Comparison of ENCODE assay signal across 26 cellular contexts in the genomic region with DNA sequence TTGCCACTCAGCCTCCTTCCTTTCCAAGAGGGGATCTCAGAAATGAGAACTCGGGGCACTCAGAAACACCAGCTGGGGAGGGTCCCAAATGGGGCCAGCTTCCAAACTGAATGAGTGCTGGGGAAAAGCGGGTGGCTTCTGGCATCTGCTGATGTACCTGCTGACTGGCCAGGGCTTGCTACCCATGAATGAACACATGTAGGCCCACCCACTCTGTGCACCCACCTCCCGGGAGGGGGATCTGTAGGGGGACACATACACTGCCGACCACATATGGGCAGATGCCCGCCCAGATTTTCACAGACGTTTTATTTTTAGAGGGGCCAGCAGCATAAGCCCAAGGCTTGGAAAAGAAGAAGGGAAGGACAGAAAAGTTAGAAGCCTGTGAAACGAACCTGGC. TPM values are rescaled to one million over a fixed set of nuclear protein-coding genes. Genes with fewer than 3 reads are reported as not detected.
A peak's percentile ranks its signal among the peaks of the same experiment; 100 is the strongest.
DNase-seq lines count a peak whose midpoint lies in the region; TF ChIP-seq lines count a peak whose summit lies in the region.
"Had no signal": no experiment of that assay in that cellular context is flagged by ENCODE, and none has a peak within 500 bp of the region (broad histone marks: within the 10 kb centered on the region; RNA-seq: fewer than 3 reads in every experiment).

No MANE protein-coding gene starts in this region.

- H3K79me2 ChIP-seq in fibroblast of lung (ENCODE audit: control insufficient read depth, insufficient read depth, low read length), result peaks cover 21% of the 10 kb centered on the region

- H3K4me1 ChIP-seq in A673 (ENCODE audit: insufficient read depth, low read length, poor library complexity, severe bottlenecking), result peaks cover 53% of the 10 kb centered on the region
- peaks cover 30% of the 10 kb centered on the region for H3K4me1 ChIP-seq in fibroblast of lung (ENCODE audit: control insufficient read depth, extremely low read depth, insufficient read depth, low read length)
- H3K4me1 ChIP-seq in tibial nerve, result peaks cover 0 to 47% (median 4%) of the 10 kb centered on the region in 4 donors
- H3K4me1 ChIP-seq: BLaER1 had no signal

- H3K4me1 Mint-ChIP-seq in HFFc6 (ENCODE audit: low read depth) (peaks cover 66% of the 10 kb centered on the region), progenitor cell of endocrine pancreas (ENCODE audit: low read depth) (peaks cover 2% of the 10 kb centered on the region)
- H3K4me1 Mint-ChIP-seq: stimulated activated effector memory CD8-positive, alpha-beta T cell treated with anti-CD3 and anti-CD28 coated beads, Interleukin-12 subunit alpha, Interleukin-12 subunit beta, amount 100 ng/mL, for 72 hours had no signal

- H3K27ac ChIP-seq in A673 (ENCODE audit: low read depth, low read length, poor library complexity, severe bottlenecking), result peak overlapping the region; percentile 95
- peak overlapping the region; percentile 73 for H3K27ac ChIP-seq in fibroblast of lung (ENCODE audit: insufficient read depth, low read length)
- H3K27ac ChIP-seq in tibial nerve, result peak overlapping the region in 2 of 4 donors; percentile 64 to 77
- H3K27ac ChIP-seq: BLaER1, colonic mucosa, left ventricle myocardium inferior, PC-9 had no signal

- peak overlapping the region; percentile 75 for H3K4me3 ChIP-seq in A673 (ENCODE audit: low read depth, low read length, poor library complexity, severe bottlenecking)
- peak overlapping the region in 3 of 4 experiments; percentile 6 to 40 (median 8) for H3K4me3 ChIP-seq in fibroblast of lung (replicated peaks in 1 of 4; ENCODE audit: control extremely low read depth in 1 of 4, insufficient read depth in 1 of 4, low read depth in 3 of 4, low read length in 4 of 4)
- peak overlapping the region in 1 of 4 donors; percentile 10 for H3K4me3 ChIP-seq in tibial nerve
- H3K4me3 ChIP-seq in foreskin fibroblast (ENCODE audit: low read depth in 1 of 2, low read length in 2 of 2), result no peak overlapping the region
- H3K4me3 ChIP-seq: BLaER1, colonic mucosa, left ventricle myocardium inferior, PC-9 had no signal

- TF ChIP-seq CTCF in A673 (conservative IDR thresholded peaks at IDR 0.05; ENCODE audit: low read depth, low read length), result no peak
- TF ChIP-seq CTCF in HFFc6 (IDR thresholded peaks at IDR 0.05), result no peak
- TF ChIP-seq CTCF in fibroblast of lung (conservative IDR thresholded peaks at IDR 0.05 in 1 of 2, IDR thresholded peaks at IDR 0.05 in 1 of 2; ENCODE audit: low read depth in 1 of 2, low read length in 2 of 2), result no peak
- TF ChIP-seq CTCF in progenitor cell of endocrine pancreas (IDR thresholded peaks at IDR 0.05; ENCODE audit: unreplicated experiment), result no peak
- no peak for TF ChIP-seq CTCF in tibial nerve (IDR thresholded peaks at IDR 0.05)
- no peak for TF ChIP-seq CTCF in foreskin fibroblast (IDR thresholded peaks at IDR 0.05; ENCODE audit: low read depth, low read length)

- BruUV-seq in A673 (replicated peaks; lab: Mats Ljungman, UMichigan), result no TSS peak

- DNase-seq in A673 (ENCODE audit: low spot score), result no peak
- no peak for DNase-seq in HFFc6
- no peak for DNase-seq in fibroblast of lung (ENCODE audit: low read depth in 2 of 2)
- DNase-seq in progenitor cell of endocrine pancreas (ENCODE audit: low spot score, unreplicated experiment), result no peak
- no peak for DNase-seq in tibial nerve (ENCODE audit: low spot score in 2 of 2)
- DNase-seq in NCI-H82 (lab: John Stamatoyannopoulos, UW), result no peak
- no peak for DNase-seq in foreskin fibroblast
- DNase-seq: ACHN; activated CD4-positive, alpha-beta T cell treated with anti-CD3 and anti-CD28 coated beads for 1 hour; activated CD8-positive, alpha-beta T cell treated with anti-CD3 and anti-CD28 coated beads for 36 hours; colonic mucosa; DMS79; effector CD8-positive, alpha-beta T cell; GDM1; left ventricle myocardium inferior; NCI-H2029 treated with DMSO at 0.1 percent for 48 hours; NCI-H526; NK-92 treated with Interleukin-12 subunit alpha and Interleukin-12 subunit beta, amount 100 ng/mL, for 24 hours; PC-9; Right ventricle myocardium superior had no signal

- H3K9ac ChIP-seq in fibroblast of lung (ENCODE audit: insufficient read depth, low read length), result no peak overlapping the region
- H3K9ac ChIP-seq: BLaER1 had no signal

- TF ChIP-seq EP300 in tibial nerve (IDR thresholded peaks at IDR 0.05), result no peak

- H3K27me3 Mint-ChIP-seq in HFFc6 (ENCODE audit: insufficient read depth) (peaks cover 1% of the 10 kb centered on the region), progenitor cell of endocrine pancreas (peaks cover 85% of the 10 kb centered on the region)

- H3K27me3 ChIP-seq in A673 (replicated peaks; ENCODE audit: insufficient read depth, low read depth, low read length, poor library complexity), result no peaks in the 10 kb centered on the region
- peaks cover 3% of the 10 kb centered on the region for H3K27me3 ChIP-seq in fibroblast of lung (ENCODE audit: control insufficient read depth, insufficient read depth, low read length)
- H3K27me3 ChIP-seq in tibial nerve, result peaks cover 0 to 18% of the 10 kb centered on the region in 2 donors

- CTCF ChIA-PET in A673 (lab: Charles Lee), result no interaction called here

- H3K9me3 ChIP-seq in A673 (ENCODE audit: low read depth, low read length, poor library complexity, severe bottlenecking) (no peaks in the 10 kb centered on the region), fibroblast of lung (ENCODE audit: control insufficient read depth, insufficient read depth, low read depth, low read length) (no peaks in the 10 kb centered on the region), tibial nerve (no peaks in the 10 kb centered on the region)
- H3K9me3 ChIP-seq: colonic mucosa, left ventricle myocardium inferior had no signal

- no peak overlapping the region for H2AFZ ChIP-seq in fibroblast of lung (ENCODE audit: low read length)
- H2AFZ ChIP-seq: PC-9 had no signal

- POLR2A ChIA-PET in A673 (lab: Charles Lee; ENCODE audit: low non-redundant PET), result no interaction called here

- H4K20me1 ChIP-seq in fibroblast of lung (ENCODE audit: control insufficient read depth, extremely low read depth, insufficient read depth, low read length), result no peaks in the 10 kb centered on the region
- H4K20me1 ChIP-seq: BLaER1 had no signal

- H3K36me3 Mint-ChIP-seq in HFFc6 (ENCODE audit: low read depth), result peaks cover 36% of the 10 kb centered on the region
- H3K36me3 Mint-ChIP-seq in progenitor cell of endocrine pancreas (ENCODE audit: insufficient read depth), result peaks cover 1% of the 10 kb centered on the region
- H3K36me3 Mint-ChIP-seq: activated naive CD8-positive, alpha-beta T cell; stimulated activated effector memory CD8-positive, alpha-beta T cell treated with anti-CD3 and anti-CD28 coated beads, Interleukin-12 subunit alpha, Interleukin-12 subunit beta, amount 100 ng/mL, for 72 hours had no signal

- peak overlapping the region; percentile 28 for H3K4me2 ChIP-seq in fibroblast of lung (ENCODE audit: extremely low read depth, insufficient read depth, low read length)
- H3K4me2 ChIP-seq: BLaER1, PC-9 had no signal

- no peak for TF ChIP-seq POLR2A in tibial nerve (IDR thresholded peaks at IDR 0.05)

- H3K9me3 Mint-ChIP-seq in HFFc6, result peaks cover 5% of the 10 kb centered on the region; the same call in 1 of the 2 replicates
- no peaks in the 10 kb centered on the region for H3K9me3 Mint-ChIP-seq in progenitor cell of endocrine pancreas (ENCODE audit: low read depth)
- H3K9me3 Mint-ChIP-seq: activated CD8-positive, alpha-beta T cell treated with anti-CD3 and anti-CD28 coated beads for 36 hours; stimulated activated effector memory CD8-positive, alpha-beta T cell treated with anti-CD3 and anti-CD28 coated beads, Interleukin-12 subunit alpha, Interleukin-12 subunit beta, amount 100 ng/mL, for 72 hours; T-helper 2 cell treated with Interferon-gamma antibody and Interleukin-4, amounts not matched to agents 5 μg/mL and 100 μg/mL, for 36 hours had no signal

- H3K4me3 Mint-ChIP-seq in HFFc6 (peak overlapping the region; percentile 65), progenitor cell of endocrine pancreas (ENCODE audit: low read depth) (peak overlapping the region; percentile 56)
- H3K4me3 Mint-ChIP-seq: activated CD8-positive, alpha-beta T cell treated with anti-CD3 and anti-CD28 coated beads for 36 hours; activated naive CD8-positive, alpha-beta T cell; stimulated activated effector memory CD8-positive, alpha-beta T cell treated with anti-CD3 and anti-CD28 coated beads, Interleukin-12 subunit alpha, Interleukin-12 subunit beta, amount 100 ng/mL, for 72 hours had no signal

- H3K36me3 ChIP-seq in A673 (ENCODE audit: insufficient read depth, low read length, poor library complexity, severe bottlenecking) (peaks cover 17% of the 10 kb centered on the region), fibroblast of lung (ENCODE audit: control insufficient read depth, insufficient read depth, low read length) (no peaks in the 10 kb centered on the region), tibial nerve (no peaks in the 10 kb centered on the region)
- H3K36me3 ChIP-seq: BLaER1, colonic mucosa, left ventricle myocardium inferior had no signal

- WGBS in tibial nerve, 2 donors, result 69 to 71% methylated on average over 7 of the region's 7 CpGs

- intact Hi-C loops in A673 (cut with micrococcal nuclease; ENCODE audit: unreplicated experiment), result no loop called here

- H3K27ac Mint-ChIP-seq in HFFc6 (peak overlapping the region; percentile 47; the same call in 1 of the 2 replicates), progenitor cell of endocrine pancreas (no peak overlapping the region)
- H3K27ac Mint-ChIP-seq: activated CD8-positive, alpha-beta T cell treated with anti-CD3 and anti-CD28 coated beads for 36 hours; activated naive CD8-positive, alpha-beta T cell; stimulated activated effector memory CD8-positive, alpha-beta T cell treated with anti-CD3 and anti-CD28 coated beads, Interleukin-12 subunit alpha, Interleukin-12 subunit beta, amount 100 ng/mL, for 72 hours; T-helper 2 cell treated with Interferon-gamma antibody and Interleukin-4, amounts not matched to agents 5 μg/mL and 100 μg/mL, for 36 hours had no signal

RNA-seq across cellular contexts. Expression of gene ADRA1D, which starts 1.8 kb away (rescaled TPM):
- 78.8 and 85.7 TPM in 2 replicates for total RNA-seq in A673 (2021)
- 10 to 100 TPM; 20.8 to 39.8 (median 32.3) TPM for total RNA-seq in HFFc6 (2021; fragmentation: NEBNext Ultra II Directional; extraction: Animal tissue kit (Norgen Biotek cat#: 25700))
- 0.26 and 0.83 TPM in 2 replicates for total RNA-seq in fibroblast of lung
- polyA plus RNA-seq in fibroblast of lung, result 1.4 and 12.9 TPM in 2 replicates
- 3.3 and 29.8 TPM in 2 replicates for polyA plus RNA-seq in fibroblast of lung (2012)
- polyA minus RNA-seq in fibroblast of lung (ENCODE audit: low replicate concordance), result 5.1 and 27.9 TPM in 2 replicates
- total RNA-seq in progenitor cell of endocrine pancreas, result 0.11 TPM in 1 of 2 replicates, not detected in the other
- 1 to 10 TPM; 3.5 to 7.3 (median 5.1) TPM for total RNA-seq in tibial nerve
- total RNA-seq: activated CD8-positive, alpha-beta T cell treated with anti-CD3 and anti-CD28 coated beads for 36 hours; myocyte; omental fat pad; PC-9 had no signal

Comparison
In these comparisons a context has a peak if more than half of its experiments do, and no peak if none do; other contexts are left out.
1. H3K4me3 ChIP-seq: peak in A673 (single experiment) and fibroblast of lung (3 of 4); none in foreskin fibroblast (0 of 2).